Comparison of ENCODE assay signal across 9 cellular contexts in genomic region chr15:89002281-89002761, GRCh38.
DNase-seq lines count a peak whose midpoint lies in the region; ATAC-seq and TF ChIP-seq lines count a peak whose summit lies in the region.
"Had no signal": no experiment of that assay in that cellular context is flagged by ENCODE, and none has a peak within 500 bp of the region (broad histone marks: within the 10 kb centered on the region; RNA-seq: fewer than 3 reads in every experiment).

No MANE protein-coding gene starts in this region.

- 12 to 22% (median 17%) methylated on average over 5 of the region's 5 CpGs for WGBS in heart left ventricle, 4 donors
- WGBS in hepatocyte (ENCODE audit: low lambda C conversion rate, missing lambda C conversion rate) = 45% methylated on average over 5 of the region's 5 CpGs

- TF ChIP-seq CTCF in NB4 (IDR thresholded peaks at IDR 0.05; ENCODE audit: low read depth, low read length) = no peak
- no peak for TF ChIP-seq CTCF in heart left ventricle (IDR thresholded peaks at IDR 0.05)
- TF ChIP-seq CTCF in osteocyte (IDR thresholded peaks at IDR 0.05) = no peak
- TF ChIP-seq CTCF in hepatocyte (IDR thresholded peaks at IDR 0.05; ENCODE audit: poor library complexity) = no peak

- peak overlapping the region; percentile 33 for H3K27ac ChIP-seq in CD8-positive, alpha-beta memory T cell (ENCODE audit: low read depth, low read length)
- peak overlapping the region; percentile 17 to 85 (median 60) for H3K27ac ChIP-seq in heart left ventricle
- no peak overlapping the region for H3K27ac ChIP-seq in hepatocyte

- no peaks in the 10 kb centered on the region for H3K79me2 ChIP-seq in hepatocyte

- POLR2A ChIA-PET in CD8-positive, alpha-beta memory T cell (lab: Charles Lee) = no interaction called here

- H3K4me1 ChIP-seq in CD8-positive, alpha-beta memory T cell (ENCODE audit: insufficient read depth, low read length) = no peaks in the 10 kb centered on the region
- peaks cover 0 to 29% (median 12%) of the 10 kb centered on the region in 12 donors for H3K4me1 ChIP-seq in heart left ventricle
- H3K4me1 ChIP-seq in hepatocyte (ENCODE audit: insufficient read depth) = peaks cover 5% of the 10 kb centered on the region

- H3K4me1 Mint-ChIP-seq in CD8-positive, alpha-beta memory T cell = peaks cover 2 to 4% (median 4%) of the 10 kb centered on the region in 3 donors
- H3K4me1 Mint-ChIP-seq in osteocyte (ENCODE audit: unreplicated experiment) = peaks cover 8% of the 10 kb centered on the region

- no peaks in the 10 kb centered on the region for H3K36me3 ChIP-seq in CD8-positive, alpha-beta memory T cell (ENCODE audit: insufficient read depth, low read length)
- H3K36me3 ChIP-seq in heart left ventricle (no peaks in the 10 kb centered on the region), hepatocyte (replicated peaks; ENCODE audit: insufficient read depth, low read depth) (no peaks in the 10 kb centered on the region)

- no peak for DNase-seq in CD8-positive, alpha-beta memory T cell
- peak; percentile 82 for DNase-seq in NB4 (ENCODE audit: low read depth)
- peak in 4 of 5 donors; percentile 29 to 65 (median 50) for DNase-seq in heart left ventricle
- DNase-seq in osteocyte (ENCODE audit: extremely low spot score, unreplicated experiment) = no peak
- DNase-seq in hepatocyte (ENCODE audit: low spot score) = no peak
- no peak for DNase-seq in NCI-H69 (lab: John Stamatoyannopoulos, UW)
- DNase-seq in HT-29 (ENCODE audit: low spot score) = no peak

- no peak overlapping the region for H3K4me2 ChIP-seq in hepatocyte

- peaks cover 10 to 19% of the 10 kb centered on the region in 2 donors for H3K27me3 Mint-ChIP-seq in CD8-positive, alpha-beta memory T cell
- peaks cover 19% of the 10 kb centered on the region for H3K27me3 Mint-ChIP-seq in osteocyte (ENCODE audit: unreplicated experiment)
- H3K27me3 Mint-ChIP-seq: activated naive CD4-positive, alpha-beta T cell treated with anti-CD3 and anti-CD28 coated beads, Interleukin-2, amount 50 U/mL, for 24 hours had no signal

- intact Hi-C loops in heart left ventricle (cut with DNase I) = loop anchor here in 4 of 10 donors (2.0 to 5.0 kb wide), 3 partner anchors 95 to 100 kb away; no protein-coding TSS in a partner anchor

- H4K20me1 ChIP-seq in hepatocyte (ENCODE audit: insufficient read depth, poor library complexity, severe bottlenecking) = no peaks in the 10 kb centered on the region

- H3K36me3 Mint-ChIP-seq in CD8-positive, alpha-beta memory T cell = no peaks in the 10 kb centered on the region
- H3K36me3 Mint-ChIP-seq in osteocyte (ENCODE audit: unreplicated experiment) = no peaks in the 10 kb centered on the region
- H3K36me3 Mint-ChIP-seq: activated naive CD4-positive, alpha-beta T cell treated with anti-CD3 and anti-CD28 coated beads, Interleukin-2, amount 50 U/mL, for 24 hours had no signal

- TF ChIP-seq POLR2A in NB4 (IDR thresholded peaks at IDR 0.05; ENCODE audit: extremely low read depth, insufficient read length) (no peak), heart left ventricle (IDR thresholded peaks at IDR 0.05) (no peak)

- H3K4me3 Mint-ChIP-seq in CD8-positive, alpha-beta memory T cell = no peak overlapping the region
- H3K4me3 Mint-ChIP-seq in osteocyte (ENCODE audit: unreplicated experiment) = no peak overlapping the region
- H3K4me3 Mint-ChIP-seq: activated naive CD4-positive, alpha-beta T cell treated with anti-CD3 and anti-CD28 coated beads, Interleukin-2, amount 50 U/mL, for 24 hours had no signal

- peak overlapping the region in 4 of 8 donors; percentile 13 to 66 (median 36) for H3K27ac Mint-ChIP-seq in CD8-positive, alpha-beta memory T cell
- H3K27ac Mint-ChIP-seq in osteocyte (ENCODE audit: unreplicated experiment) = no peak overlapping the region
- H3K27ac Mint-ChIP-seq: activated naive CD4-positive, alpha-beta T cell treated with anti-CD3 and anti-CD28 coated beads, Interleukin-2, amount 50 U/mL, for 24 hours had no signal

- H3K4me3 ChIP-seq in CD8-positive, alpha-beta memory T cell (ENCODE audit: low read length) = no peak overlapping the region
- H3K4me3 ChIP-seq in NB4 (ENCODE audit: low read depth, low read length) = no peak overlapping the region
- no peak overlapping the region for H3K4me3 ChIP-seq in heart left ventricle
- H3K4me3 ChIP-seq in hepatocyte = no peak overlapping the region

- no peaks in the 10 kb centered on the region for H3K9me3 Mint-ChIP-seq in CD8-positive, alpha-beta memory T cell
- H3K9me3 Mint-ChIP-seq in osteocyte (ENCODE audit: unreplicated experiment) = no peaks in the 10 kb centered on the region
- H3K9me3 Mint-ChIP-seq: activated naive CD4-positive, alpha-beta T cell treated with anti-CD3 and anti-CD28 coated beads, Interleukin-2, amount 50 U/mL, for 24 hours had no signal

- no peaks in the 10 kb centered on the region for H3K9me2 ChIP-seq in hepatocyte (replicated peaks; ENCODE audit: insufficient read depth)

- H3K27me3 ChIP-seq in CD8-positive, alpha-beta memory T cell (ENCODE audit: insufficient read depth, low read length, poor library complexity, severe bottlenecking) = no peaks in the 10 kb centered on the region
- H3K27me3 ChIP-seq in heart left ventricle (no peaks in the 10 kb centered on the region), hepatocyte (no peaks in the 10 kb centered on the region)

- no peak overlapping the region for H2AFZ ChIP-seq in hepatocyte

- CTCF ChIA-PET in CD8-positive, alpha-beta memory T cell (lab: Charles Lee) = no interaction called here

- ATAC-seq in GM21723 (IDR thresholded peaks at IDR 0.05; ENCODE audit: unreplicated experiment) (peak; percentile 82), heart left ventricle (peak; percentile 84 to 87 (median 86))

- no peaks in the 10 kb centered on the region for H3K9me3 ChIP-seq in CD8-positive, alpha-beta memory T cell (ENCODE audit: low read length)
- H3K9me3 ChIP-seq in heart left ventricle (no peaks in the 10 kb centered on the region), hepatocyte (ENCODE audit: low read depth) (no peaks in the 10 kb centered on the region)

Comparison
In these comparisons a context has a peak if more than half of its experiments do, and no peak if none do; other contexts are left out.
1. DNase-seq: peak in NB4 (single experiment) and heart left ventricle (4 of 5); none in CD8-positive, alpha-beta memory T cell (0 of 5), osteocyte (single experiment), hepatocyte (single experiment), NCI-H69 (single experiment) and HT-29 (single experiment).